In the genomic region with DNA sequence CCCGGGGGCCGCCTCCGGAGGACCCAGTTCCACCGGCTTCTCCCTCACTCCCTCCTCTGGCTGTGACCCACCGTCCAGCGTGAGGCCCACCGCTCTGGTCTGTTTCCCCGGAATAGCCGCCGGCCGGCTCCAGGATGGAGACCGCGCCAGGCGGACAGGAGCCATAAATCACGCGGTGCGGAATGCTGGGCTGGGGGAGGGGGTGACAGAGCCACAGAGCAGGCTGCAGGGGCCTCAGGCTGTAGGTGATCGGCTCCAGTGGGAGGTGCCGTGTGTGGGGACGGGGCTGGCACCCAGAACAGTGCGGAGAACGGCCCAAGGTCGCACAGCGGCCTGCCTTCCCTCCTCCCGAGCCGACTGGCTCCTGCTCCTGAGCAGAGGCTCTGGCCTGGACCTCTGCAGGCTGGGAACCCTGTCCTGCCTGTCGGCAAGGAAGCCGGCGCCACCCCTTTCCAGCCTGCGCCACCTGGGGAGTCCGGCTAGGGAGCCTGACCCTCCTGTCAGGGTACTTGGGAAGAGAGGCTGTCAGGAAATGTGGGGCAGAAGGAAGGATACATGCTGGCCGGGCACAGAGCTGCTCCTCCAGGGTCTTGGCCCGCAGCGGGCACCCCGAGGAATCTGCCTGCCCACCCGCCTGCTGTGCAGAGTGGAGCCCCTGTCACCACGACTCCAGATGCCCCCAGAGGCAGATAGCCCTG, we compare ENCODE assay signal across 1 cellular context.
TF ChIP-seq lines count a peak whose summit lies in the region.

No MANE protein-coding gene starts in this region.

TF ChIP-seq in K562, 482 proteins besides CTCF, POLR2A, EP300 and RAD21:
- no peak for TF ChIP-seq BRD4 (IDR thresholded peaks at IDR 0.05)
- peak; percentile 51; the same call in 1 of the 2 replicates for TF ChIP-seq RBFOX2 (IDR thresholded peaks at IDR 0.05; ENCODE audit: low read depth, low read length)
- peak; percentile 52; the same call in 1 of the 2 replicates for TF ChIP-seq POLR2G (IDR thresholded peaks at IDR 0.05; ENCODE audit: low read depth, low read length)
